ENCODE assay signal across 8 cellular contexts in genomic region chr1:228236744-228237143, GRCh38. TPM values are rescaled to one million over a fixed set of nuclear protein-coding genes. Genes with fewer than 3 reads are reported as not detected.
DNase-seq lines count a peak whose midpoint lies in the region; ATAC-seq and TF ChIP-seq lines count a peak whose summit lies in the region.

No MANE protein-coding gene starts in this region.

- H3K27ac Mint-ChIP-seq in glutamatergic neuron (ENCODE audit: unreplicated experiment) = no peak overlapping the region
- H3K27ac Mint-ChIP-seq in type B pancreatic cell = no peak overlapping the region

- H3K9me3 ChIP-seq in Peyer's patch = peaks cover 0 to 10% (median 0%) of the 10 kb centered on the region in 4 donors

- H3K4me3 ChIP-seq in Peyer's patch = no peak overlapping the region

- no peaks in the 10 kb centered on the region for H3K36me3 ChIP-seq in Peyer's patch

- no peak for TF ChIP-seq POLR2A in Peyer's patch (IDR thresholded peaks at IDR 0.05)

- H3K4me3 Mint-ChIP-seq in glutamatergic neuron (ENCODE audit: unreplicated experiment) = no peak overlapping the region
- no peak overlapping the region for H3K4me3 Mint-ChIP-seq in type B pancreatic cell

- H3K27ac ChIP-seq in Peyer's patch = no peak overlapping the region

- no peaks in the 10 kb centered on the region for H3K4me1 ChIP-seq in Peyer's patch

- H3K9me3 Mint-ChIP-seq in glutamatergic neuron (ENCODE audit: unreplicated experiment) (peaks cover 6% of the 10 kb centered on the region), type B pancreatic cell (peaks cover 14% of the 10 kb centered on the region)

- no peak for ATAC-seq in HG03521 (IDR thresholded peaks at IDR 0.05; ENCODE audit: unreplicated experiment)

- peak; percentile 53 for DNase-seq in stimulated activated CD4-positive, alpha-beta T cell treated with anti-CD3 and anti-CD28 coated beads, Interleukin-15, amount 100 ng/mL, for 24 hours
- no peak for DNase-seq in stimulated activated CD4-positive, alpha-beta T cell treated with anti-CD3 and anti-CD28 coated beads, Interleukin-4, amount 100 ng/mL, for 24 hours
- peak in 1 of 3 donors; percentile 78 for DNase-seq in Peyer's patch
- DNase-seq in glutamatergic neuron = no peak
- DNase-seq in type B pancreatic cell (ENCODE audit: extremely low spot score, unreplicated experiment) = peak; percentile 60
- no peak for DNase-seq in activated CD8-positive, alpha-beta memory T cell treated with anti-CD3 and anti-CD28 coated beads, Interleukin-2, amount 50 U/mL, for 4 hours
- no peak for DNase-seq in NOMO-1 treated with DMSO at 0.1 percent for 48 hours (lab: John Stamatoyannopoulos, UW; ENCODE audit: unreplicated experiment)

- H3K27me3 ChIP-seq in Peyer's patch = no peaks in the 10 kb centered on the region

- H3K27me3 Mint-ChIP-seq in glutamatergic neuron (ENCODE audit: unreplicated experiment) (peaks cover 2% of the 10 kb centered on the region), type B pancreatic cell (no peaks in the 10 kb centered on the region)

- H3K4me1 Mint-ChIP-seq in glutamatergic neuron (ENCODE audit: low read depth, unreplicated experiment) (no peaks in the 10 kb centered on the region), type B pancreatic cell (ENCODE audit: unreplicated experiment) (no peaks in the 10 kb centered on the region)

- H3K36me3 Mint-ChIP-seq in glutamatergic neuron (ENCODE audit: unreplicated experiment) = peaks cover 27% of the 10 kb centered on the region
- H3K36me3 Mint-ChIP-seq in type B pancreatic cell = peaks cover 68% of the 10 kb centered on the region

- TF ChIP-seq CTCF in Peyer's patch (IDR thresholded peaks at IDR 0.05) (peak in 4 of 6 experiments; percentile 26 to 55 (median 43)), glutamatergic neuron (IDR thresholded peaks at IDR 0.05; ENCODE audit: partially characterized antibody, unreplicated experiment) (peak; percentile 46), type B pancreatic cell (conservative IDR thresholded peaks at IDR 0.05) (peak; percentile 63)

RNA-seq across cellular contexts. Expression of gene OBSCN, which starts 28.9 kb away (rescaled TPM):
- total RNA-seq in Peyer's patch (100 to 1,000 TPM in 1 of 4 donors, 10 to 100 TPM in 2, 1 to 10 TPM in 1; 5.8 to 136 (median 34.4) TPM), glutamatergic neuron (ENCODE audit: unreplicated experiment) (25.7 TPM), type B pancreatic cell (ENCODE audit: low replicate concordance) (17.2 and 48.9 TPM in 2 replicates)

Comparison
In these comparisons a context has a peak if more than half of its experiments do, and no peak if none do; other contexts are left out.
1. DNase-seq: peak in stimulated activated CD4-positive, alpha-beta T cell treated with anti-CD3 and anti-CD28 coated beads, Interleukin-15, amount 100 ng/mL, for 24 hours (single experiment) and type B pancreatic cell (single experiment); none in stimulated activated CD4-positive, alpha-beta T cell treated with anti-CD3 and anti-CD28 coated beads, Interleukin-4, amount 100 ng/mL, for 24 hours (single experiment), glutamatergic neuron (single experiment), activated CD8-positive, alpha-beta memory T cell treated with anti-CD3 and anti-CD28 coated beads, Interleukin-2, amount 50 U/mL, for 4 hours (single experiment) and NOMO-1 treated with DMSO at 0.1 percent for 48 hours (single experiment).
2. Peak in every context shown above with its lines, with median percentiles within 50 percentile points of each other: CTCF ChIP-seq.